In the genomic region with DNA sequence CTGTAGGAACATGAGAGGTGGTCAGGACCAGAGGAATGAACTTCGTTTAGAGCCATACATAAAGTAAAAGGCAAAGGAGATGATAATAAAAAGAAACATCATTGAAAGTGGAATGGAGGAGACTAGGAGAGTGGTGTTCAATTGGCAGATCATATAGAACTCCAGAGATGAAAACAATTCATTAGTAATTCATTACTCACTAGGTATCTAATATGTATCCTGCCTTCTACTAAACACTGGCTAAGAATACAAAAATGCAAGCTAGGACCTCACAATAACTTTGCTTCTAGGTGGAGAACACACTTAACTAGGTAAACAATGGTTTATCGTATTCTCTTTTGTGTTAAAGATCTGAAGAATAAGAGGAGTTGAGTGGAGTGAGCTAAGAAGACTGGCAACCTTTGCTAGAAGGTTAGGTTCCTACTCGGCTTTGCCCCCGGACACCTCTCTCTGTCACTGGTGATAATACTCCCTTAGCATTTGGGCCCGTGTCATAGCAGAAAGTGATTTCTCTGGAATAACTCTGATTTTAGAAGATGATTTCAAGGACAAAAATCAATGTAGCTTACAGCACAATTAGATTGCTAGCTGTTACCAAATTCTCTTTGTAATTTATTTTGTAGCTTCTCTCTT, we compare ENCODE assay signal across 20 cellular contexts.
"Had no signal": no experiment of that assay in that cellular context is flagged by ENCODE, and none has a peak within 500 bp of the region (broad histone marks: within the 10 kb centered on the region; RNA-seq: fewer than 3 reads in every experiment).

No MANE protein-coding gene starts in this region.

- H3K4me3 ChIP-seq: coronary artery, lower lobe of right lung, pancreas, right lobe of liver, smooth muscle cell, stomach had no signal

- H3K4me3 Mint-ChIP-seq: activated CD4-positive, alpha-beta memory T cell treated with anti-CD3 and anti-CD28 coated beads, Interleukin-2, amount 10 ng/mL, durations not matched to agents 7 days and 5 days; activated naive CD4-positive, alpha-beta T cell treated with anti-CD3 and anti-CD28 coated beads for 36 hours; activated T-cell treated with anti-CD3 and anti-CD28 coated beads, Interleukin-2, amount 50 U/mL, for 24 hours; brain; natural killer cell; stimulated activated effector memory CD8-positive, alpha-beta T cell treated with anti-CD3 and anti-CD28 coated beads, Interleukin-12 subunit alpha, Interleukin-12 subunit beta, amount 100 ng/mL, for 72 hours had no signal

- H3K4me2 ChIP-seq: smooth muscle cell had no signal

- H3K27ac ChIP-seq: coronary artery, lower lobe of right lung, pancreas, right lobe of liver, stomach had no signal

- H3K4me1 Mint-ChIP-seq: activated CD4-positive, alpha-beta memory T cell treated with anti-CD3 and anti-CD28 coated beads, Interleukin-2, amount 10 ng/mL, durations not matched to agents 7 days and 5 days; natural killer cell; stimulated activated effector memory CD8-positive, alpha-beta T cell treated with anti-CD3 and anti-CD28 coated beads, Interleukin-12 subunit alpha, Interleukin-12 subunit beta, amount 100 ng/mL, for 72 hours had no signal

- H3K27ac Mint-ChIP-seq: activated CD4-positive, alpha-beta memory T cell treated with anti-CD3 and anti-CD28 coated beads, Interleukin-2, amount 10 ng/mL, durations not matched to agents 7 days and 5 days; activated naive CD4-positive, alpha-beta T cell treated with anti-CD3 and anti-CD28 coated beads for 36 hours; activated T-cell treated with anti-CD3 and anti-CD28 coated beads, Interleukin-2, amount 50 U/mL, for 24 hours; activated T-helper 2 cell treated with anti-CD3 and anti-CD28 coated beads, Interferon-gamma antibody, Interleukin-2, Interleukin-4, amounts not matched to agents 10 μg/mL and 5 μg/mL and 100 μg/mL, durations not matched to agents 14 hours and 24 hours and 36 hours; brain; natural killer cell; stimulated activated effector memory CD8-positive, alpha-beta T cell treated with anti-CD3 and anti-CD28 coated beads, Interleukin-12 subunit alpha, Interleukin-12 subunit beta, amount 100 ng/mL, for 72 hours had no signal

- ATAC-seq: lower lobe of right lung; natural killer cell; pancreas; right lobe of liver; stimulated activated effector memory CD8-positive, alpha-beta T cell treated with anti-CD3 and anti-CD28 coated beads, Interleukin-12 subunit alpha, Interleukin-12 subunit beta, amount 100 ng/mL, for 72 hours had no signal

- H3K4me1 ChIP-seq: lower lobe of right lung, pancreas, right lobe of liver, stomach had no signal

- DNase-seq: activated CD4-positive, alpha-beta memory T cell treated with anti-CD3 and anti-CD28 coated beads, Interleukin-2, amount 10 ng/mL, durations not matched to agents 7 days and 5 days; activated CD4-positive, alpha-beta T cell treated with anti-CD3 and anti-CD28 coated beads for 48 hours; activated CD4-positive, CD25-positive, alpha-beta regulatory T cell; activated naive CD4-positive, alpha-beta T cell treated with anti-CD3 and anti-CD28 coated beads for 36 hours; activated T-cell treated with anti-CD3 and anti-CD28 coated beads, Interleukin-2, amount 50 U/mL, for 24 hours; central memory CD4-positive, alpha-beta T cell; hippocampal formation; lower lobe of right lung; natural killer cell; pancreas; right lobe of liver; stimulated activated CD4-positive, alpha-beta T cell treated with anti-CD3 and anti-CD28 coated beads, Interleukin-4, amount 100 ng/mL, for 24 hours; stomach; T1000; trophoblast cell had no signal

- H3K36me3 ChIP-seq: lower lobe of right lung, pancreas, right lobe of liver, stomach had no signal

- H3K9me3 ChIP-seq: lower lobe of right lung, pancreas, right lobe of liver, stomach had no signal

- H3K36me3 Mint-ChIP-seq: brain; natural killer cell; stimulated activated effector memory CD8-positive, alpha-beta T cell treated with anti-CD3 and anti-CD28 coated beads, Interleukin-12 subunit alpha, Interleukin-12 subunit beta, amount 100 ng/mL, for 72 hours had no signal

- H3K27me3 ChIP-seq: right lobe of liver had no signal

- H3K9me3 Mint-ChIP-seq: activated CD4-positive, alpha-beta memory T cell treated with anti-CD3 and anti-CD28 coated beads, Interleukin-2, amount 10 ng/mL, durations not matched to agents 7 days and 5 days; activated naive CD4-positive, alpha-beta T cell treated with anti-CD3 and anti-CD28 coated beads for 36 hours; activated T-cell treated with anti-CD3 and anti-CD28 coated beads, Interleukin-2, amount 50 U/mL, for 24 hours; activated T-helper 2 cell treated with anti-CD3 and anti-CD28 coated beads, Interferon-gamma antibody, Interleukin-2, Interleukin-4, amounts not matched to agents 10 μg/mL and 5 μg/mL and 100 μg/mL, durations not matched to agents 14 hours and 24 hours and 36 hours; brain; natural killer cell; stimulated activated effector memory CD8-positive, alpha-beta T cell treated with anti-CD3 and anti-CD28 coated beads, Interleukin-12 subunit alpha, Interleukin-12 subunit beta, amount 100 ng/mL, for 72 hours had no signal
